Comparison of ENCODE assay signal across 9 cellular contexts in genomic region chr11:117314840-117315239, GRCh38. TPM values are rescaled to one million over a fixed set of nuclear protein-coding genes. Genes with fewer than 3 reads are reported as not detected.
DNase-seq lines count a peak whose midpoint lies in the region; ATAC-seq and TF ChIP-seq lines count a peak whose summit lies in the region.
"Had no signal": no experiment of that assay in that cellular context is flagged by ENCODE, and none has a peak within 500 bp of the region (broad histone marks: within the 10 kb centered on the region; RNA-seq: fewer than 3 reads in every experiment).

No MANE protein-coding gene starts in this region.

- H3K27ac ChIP-seq in colonic mucosa = no peak overlapping the region

- no peaks in the 10 kb centered on the region for H3K36me3 ChIP-seq in colonic mucosa

- peak overlapping the region; percentile 61 to 71 for H3K9ac ChIP-seq in colonic mucosa (ENCODE audit: low read depth in 2 of 2, low read length in 2 of 2)

- H3K4me3 ChIP-seq in colonic mucosa = peak overlapping the region; percentile 80

- no peaks in the 10 kb centered on the region for H3K9me3 Mint-ChIP-seq in naive B cell

- DNase-seq in AG08396 (ENCODE audit: low spot score) (peak; percentile 19), KBM-7 (peak; percentile 62), colonic mucosa (no peak), naive B cell (no peak), NCI-H510A (lab: John Stamatoyannopoulos, UW) (no peak), SHP77 (lab: John Stamatoyannopoulos, UW) (no peak)
- DNase-seq: NCI-H345 had no signal

- peaks cover 11% of the 10 kb centered on the region for H3K4me1 ChIP-seq in colonic mucosa

- H3K9me3 ChIP-seq in colonic mucosa = no peaks in the 10 kb centered on the region

- H3K27ac Mint-ChIP-seq in naive B cell = peak overlapping the region in 2 of 6 donors; percentile 22 to 96

- in situ Hi-C loops in KBM-7 (cut with MboI; ENCODE audit: low pct_unique_long_range_greater_than_20kb, low sequenced_read_pairs) = no loop called here

- peaks cover 10 to 14% (median 13%) of the 10 kb centered on the region in 3 donors for H3K4me1 Mint-ChIP-seq in naive B cell

- TF ChIP-seq CTCF in colonic mucosa (IDR thresholded peaks at IDR 0.05) = no peak

- intact Hi-C loops in colonic mucosa (cut with DNase I) = no loop called here

- ATAC-seq in naive B cell (ENCODE audit: low read depth in 2 of 2) (no peak), GM18861 (IDR thresholded peaks at IDR 0.05; ENCODE audit: unreplicated experiment) (no peak), HG02885 (IDR thresholded peaks at IDR 0.05; ENCODE audit: poor library complexity, unreplicated experiment) (no peak)

- H3K36me3 Mint-ChIP-seq in naive B cell = no peaks in the 10 kb centered on the region

- H3K27me3 ChIP-seq in colonic mucosa = no peaks in the 10 kb centered on the region

- H3K4me3 Mint-ChIP-seq in naive B cell = peak overlapping the region in 7 of 8 donors; percentile 63 to 84 (median 72)

- H3K27me3 Mint-ChIP-seq in naive B cell = peaks cover 34 to 55% (median 48%) of the 10 kb centered on the region in 3 donors

RNA-seq across cellular contexts. Expression of gene BACE1, which starts 1.2 kb away (rescaled TPM):
- 10 to 100 TPM; 11.1 to 11.5 TPM for total RNA-seq in colonic mucosa
- polyA plus RNA-seq in naive B cell (ENCODE audit: low read depth in 6 of 6) = 1 to 10 TPM in 1 of 6 donors, under 1 TPM in 2, not detected in 3; 0.05 to 1.0 (median 0.07) TPM

RNA-seq across cellular contexts. Expression of gene CEP164, which starts 12.8 kb away (rescaled TPM):
- 10 to 100 TPM; 12.4 to 19.2 TPM for total RNA-seq in colonic mucosa
- 10 to 100 TPM in 4 of 6 donors, 1 to 10 TPM in 2; 4.7 to 24.4 (median 13.6) TPM for polyA plus RNA-seq in naive B cell (ENCODE audit: low read depth in 6 of 6)

RNA-seq across cellular contexts. Expression of gene BACE1-AS, which starts 23.7 kb away (rescaled TPM):
- 1 to 10 TPM; 5.1 to 5.9 TPM for total RNA-seq in colonic mucosa
- 1 to 10 TPM in 1 of 6 donors, under 1 TPM in 3, not detected in 2; 0.29 to 1.2 (median 0.58) TPM for polyA plus RNA-seq in naive B cell (ENCODE audit: low read depth in 6 of 6)

Comparison
In these comparisons a context has a peak if more than half of its experiments do, and no peak if none do; other contexts are left out.
1. DNase-seq: peak in AG08396 (single experiment) and KBM-7 (single experiment); none in colonic mucosa (single experiment), naive B cell (single experiment), NCI-H510A (single experiment) and SHP77 (0 of 2).